1 cellular context compared by ENCODE assay signal in the genomic region with DNA sequence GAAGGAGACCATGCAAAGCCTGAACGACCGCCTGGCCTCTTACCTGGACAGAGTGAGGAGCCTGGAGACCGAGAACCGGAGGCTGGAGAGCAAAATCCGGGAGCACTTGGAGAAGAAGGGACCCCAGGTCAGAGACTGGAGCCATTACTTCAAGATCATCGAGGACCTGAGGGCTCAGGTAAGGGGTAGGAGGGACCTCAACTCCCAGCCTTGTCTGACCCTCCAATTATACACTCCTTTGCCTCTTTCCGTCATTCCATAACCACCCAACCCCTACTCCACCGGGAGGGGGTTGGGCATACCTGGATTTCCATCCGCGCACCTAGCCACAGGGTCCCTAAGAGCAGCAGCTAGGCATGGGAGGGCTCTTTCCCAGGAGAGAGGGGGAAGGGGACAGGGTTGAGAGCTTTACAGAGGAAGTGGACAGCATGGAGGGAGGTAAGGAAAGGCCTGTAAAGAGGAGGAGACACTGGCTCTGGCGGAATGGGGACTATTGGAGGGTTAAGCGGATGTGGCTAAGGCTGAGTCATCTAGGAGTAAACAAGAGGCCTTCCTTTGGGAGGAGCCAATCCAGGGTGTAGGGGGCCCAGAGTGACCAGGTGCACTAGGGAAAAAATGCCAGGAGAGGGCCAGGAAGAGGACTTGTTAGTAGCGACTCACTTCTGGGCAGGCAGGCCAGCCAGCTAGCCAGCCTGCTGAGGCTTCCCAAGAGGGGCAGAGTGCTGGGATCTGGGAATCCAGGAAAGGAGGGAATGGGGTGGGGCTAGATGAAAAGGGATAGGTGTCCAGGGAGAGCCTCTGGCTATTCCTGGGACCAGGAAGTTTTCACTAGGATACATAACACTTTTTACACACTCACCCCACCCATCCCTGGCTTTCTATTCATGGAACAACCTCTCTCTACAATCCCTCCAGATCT.
TF ChIP-seq lines count a peak whose summit lies in the region.

No MANE protein-coding gene starts in this region.

TF ChIP-seq in HepG2, 621 proteins besides CTCF, POLR2A, EP300 and RAD21 (continued from another document and continues in another):
- TF ChIP-seq, protein P1, sequence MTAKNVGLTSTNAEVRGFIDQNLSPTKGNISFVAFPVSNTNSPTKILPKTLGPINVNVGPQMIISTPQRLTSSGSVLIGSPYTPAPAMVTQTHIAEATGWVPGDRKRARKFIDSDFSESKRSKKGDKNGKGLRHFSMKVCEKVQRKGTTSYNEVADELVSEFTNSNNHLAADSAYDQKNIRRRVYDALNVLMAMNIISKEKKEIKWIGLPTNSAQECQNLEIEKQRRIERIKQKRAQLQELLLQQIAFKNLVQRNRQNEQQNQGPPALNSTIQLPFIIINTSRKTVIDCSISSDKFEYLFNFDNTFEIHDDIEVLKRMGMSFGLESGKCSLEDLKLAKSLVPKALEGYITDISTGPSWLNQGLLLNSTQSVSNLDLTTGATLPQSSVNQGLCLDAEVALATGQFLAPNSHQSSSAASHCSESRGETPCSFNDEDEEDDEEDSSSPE (CRISPR knock-in tag; IDR thresholded peaks at IDR 0.05) = no peak
- TF ChIP-seq, protein P2, sequence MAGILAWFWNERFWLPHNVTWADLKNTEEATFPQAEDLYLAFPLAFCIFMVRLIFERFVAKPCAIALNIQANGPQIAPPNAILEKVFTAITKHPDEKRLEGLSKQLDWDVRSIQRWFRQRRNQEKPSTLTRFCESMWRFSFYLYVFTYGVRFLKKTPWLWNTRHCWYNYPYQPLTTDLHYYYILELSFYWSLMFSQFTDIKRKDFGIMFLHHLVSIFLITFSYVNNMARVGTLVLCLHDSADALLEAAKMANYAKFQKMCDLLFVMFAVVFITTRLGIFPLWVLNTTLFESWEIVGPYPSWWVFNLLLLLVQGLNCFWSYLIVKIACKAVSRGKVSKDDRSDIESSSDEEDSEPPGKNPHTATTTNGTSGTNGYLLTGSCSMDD (CRISPR knock-in tag; IDR thresholded peaks at IDR 0.05) = no peak
- TF ChIP-seq HMG20B (CRISPR knock-in tag; conservative IDR thresholded peaks at IDR 0.05) (peak; percentile 52), HNF4A (CRISPR knock-in tag; IDR thresholded peaks at IDR 0.05) (peak; percentile 49), ZNF407 (CRISPR knock-in tag; IDR thresholded peaks at IDR 0.05; ENCODE audit: not compliant biosample characterization) (no peak), SP5 (CRISPR knock-in tag; IDR thresholded peaks at IDR 0.05; ENCODE audit: borderline replicate concordance, low read depth) (peak; percentile 97), ZNF660 (CRISPR knock-in tag; IDR thresholded peaks at IDR 0.05; ENCODE audit: borderline replicate concordance, low read depth) (no peak), NFE2L1 (CRISPR knock-in tag; IDR thresholded peaks at IDR 0.05; ENCODE audit: borderline replicate concordance) (peak; percentile 82; the same call in 1 of the 2 replicates), ZMAT3 (CRISPR knock-in tag; conservative IDR thresholded peaks at IDR 0.05) (0 out of 2 replicates have a peak, but pooled peaks have one; percentile 63), ZNF12 (CRISPR knock-in tag; IDR thresholded peaks at IDR 0.05) (no peak; the same call in 1 of the 2 replicates), GPN1 (CRISPR knock-in tag; IDR thresholded peaks at IDR 0.05; ENCODE audit: borderline replicate concordance) (no peak), PRDM10 (CRISPR knock-in tag; IDR thresholded peaks at IDR 0.05; ENCODE audit: low read depth) (peak; percentile 93), ZNF83 (CRISPR knock-in tag; IDR thresholded peaks at IDR 0.05; ENCODE audit: borderline replicate concordance) (peak; percentile 29; the same call in 1 of the 2 replicates), ZSCAN12 (CRISPR knock-in tag; IDR thresholded peaks at IDR 0.05) (0 out of 2 replicates have a peak, but pooled peaks have one; percentile 41), ZNF263 (CRISPR knock-in tag; IDR thresholded peaks at IDR 0.05) (no peak; the same call in 1 of the 2 replicates), HMGXB3 (CRISPR knock-in tag; IDR thresholded peaks at IDR 0.05; ENCODE audit: borderline replicate concordance) (peak; percentile 60; the same call in 1 of the 2 replicates), KDM3A (CRISPR knock-in tag; IDR thresholded peaks at IDR 0.05; ENCODE audit: low read depth) (no peak), TIGD3 (CRISPR knock-in tag; IDR thresholded peaks at IDR 0.05; ENCODE audit: borderline replicate concordance) (no peak; the same call in 1 of the 2 replicates), ETS1 (CRISPR knock-in tag; IDR thresholded peaks at IDR 0.05) (no peak), ZNF331 (CRISPR knock-in tag; IDR thresholded peaks at IDR 0.05) (peak; percentile 64; the same call in 1 of the 2 replicates), MXI1 (IDR thresholded peaks at IDR 0.05; ENCODE audit: borderline replicate concordance, low read depth, low read length) (peak; percentile 79; the same call in 1 of the 3 replicates)
- TF ChIP-seq, protein P3, sequence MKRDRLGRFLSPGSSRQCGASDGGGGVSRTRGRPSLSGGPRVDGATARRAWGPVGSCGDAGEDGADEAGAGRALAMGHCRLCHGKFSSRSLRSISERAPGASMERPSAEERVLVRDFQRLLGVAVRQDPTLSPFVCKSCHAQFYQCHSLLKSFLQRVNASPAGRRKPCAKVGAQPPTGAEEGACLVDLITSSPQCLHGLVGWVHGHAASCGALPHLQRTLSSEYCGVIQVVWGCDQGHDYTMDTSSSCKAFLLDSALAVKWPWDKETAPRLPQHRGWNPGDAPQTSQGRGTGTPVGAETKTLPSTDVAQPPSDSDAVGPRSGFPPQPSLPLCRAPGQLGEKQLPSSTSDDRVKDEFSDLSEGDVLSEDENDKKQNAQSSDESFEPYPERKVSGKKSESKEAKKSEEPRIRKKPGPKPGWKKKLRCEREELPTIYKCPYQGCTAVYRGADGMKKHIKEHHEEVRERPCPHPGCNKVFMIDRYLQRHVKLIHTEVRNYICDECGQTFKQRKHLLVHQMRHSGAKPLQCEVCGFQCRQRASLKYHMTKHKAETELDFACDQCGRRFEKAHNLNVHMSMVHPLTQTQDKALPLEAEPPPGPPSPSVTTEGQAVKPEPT (CRISPR knock-in tag; IDR thresholded peaks at IDR 0.05; ENCODE audit: low read depth) = no peak
